Comparison of ENCODE assay signal across 9 cellular contexts in the genomic region with DNA sequence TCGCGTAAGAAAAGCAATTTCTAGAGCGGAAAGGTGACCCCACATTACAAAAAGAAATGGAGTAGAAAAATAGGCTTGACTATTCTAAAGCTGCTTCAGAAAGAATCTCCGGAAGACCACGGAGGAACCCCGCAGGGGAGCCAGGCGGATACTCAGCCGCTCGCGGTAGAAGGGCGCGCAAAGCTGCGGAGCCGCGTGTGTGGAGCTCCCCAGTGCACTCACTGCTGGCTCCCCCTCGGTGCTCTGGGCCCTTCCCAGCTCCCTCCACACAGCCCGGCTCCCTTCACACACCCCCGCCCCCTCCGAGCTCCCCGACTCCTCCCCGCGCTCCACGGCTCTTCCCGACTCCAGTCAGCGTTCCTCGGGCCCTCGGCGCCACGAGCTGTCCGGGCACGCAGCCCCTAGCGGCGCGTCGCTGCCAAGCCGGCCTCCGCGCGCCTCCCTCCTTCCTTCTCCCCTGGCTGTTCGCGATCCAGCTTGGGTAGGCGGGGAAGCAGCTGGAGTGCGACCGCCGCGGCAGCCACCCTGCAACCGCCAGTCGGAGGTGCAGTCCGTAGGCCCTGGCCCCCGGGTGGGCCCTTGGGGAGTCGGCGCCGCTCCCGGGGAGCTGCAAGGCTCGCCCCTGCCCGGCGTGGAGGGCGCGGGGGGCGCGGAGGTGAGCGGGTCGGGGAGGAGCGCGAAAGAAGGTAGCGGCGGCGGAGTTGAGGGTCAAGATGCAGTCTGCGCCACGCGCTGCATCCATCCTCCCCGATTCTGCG. TPM values are rescaled to one million over a fixed set of nuclear protein-coding genes. Genes with fewer than 3 reads are reported as not detected.
DNase-seq lines count a peak whose midpoint lies in the region; ATAC-seq, FAIRE-seq and TF ChIP-seq lines count a peak whose summit lies in the region.
"Had no signal": no experiment of that assay in that cellular context is flagged by ENCODE, and none has a peak within 500 bp of the region (broad histone marks: within the 10 kb centered on the region; RNA-seq: fewer than 3 reads in every experiment).

A gene (plus strand): TSS at position 350 of the 758 bp plus-strand sequence. CDS start 13,343 bp downstream, outside the sequence.

- peak within 1 kb of the TSS; percentile 71 for H3K9ac ChIP-seq in HUES64 (ENCODE audit: low read depth, low read length)

- peaks cover 41% of the 10 kb centered on the region for H3K4me1 ChIP-seq in HUES64 (ENCODE audit: insufficient read depth, low read length)
- peaks cover 4% of the 10 kb centered on the region for H3K4me1 ChIP-seq in RWPE2 (ENCODE audit: insufficient read depth, poor library complexity, severe bottlenecking)
- H3K4me1 ChIP-seq in small intestine (ENCODE audit: control insufficient read depth in 2 of 2, insufficient read depth in 1 of 2, low read depth in 1 of 2, low read length in 1 of 2), result peaks cover 0 to 2% of the 10 kb centered on the region in 2 donors

- TF ChIP-seq CTCF in RWPE2 (IDR thresholded peaks at IDR 0.05; ENCODE audit: poor library complexity, severe bottlenecking), result peak; percentile 73

- WGBS in HUES64, result under 1% methylated on average over 73 of the region's 73 CpGs
- 1 to 2% (median 2%) methylated on average over 45 to 73 of the region's 73 CpGs for WGBS in small intestine, 3 donors

- peak; percentile 90 for ATAC-seq in GM21576 (IDR thresholded peaks at IDR 0.05; ENCODE audit: unreplicated experiment)
- ATAC-seq in RWPE2 (ENCODE audit: low read depth), result peak; percentile 97

- DNase-seq in GM04503 (ENCODE audit: low read depth) (peak; percentile 64), RWPE2 (ENCODE audit: low spot score) (peak; percentile 85), cerebellum (ENCODE audit: low spot score) (peak; percentile 83), iris pigment epithelial cell (ENCODE audit: low read depth) (peak; percentile 88), small intestine (peak; percentile 90), GDM1 (lab: John Stamatoyannopoulos, UW) (no peak)
- DNase-seq: natural killer cell had no signal

- no peak for FAIRE-seq in small intestine (lab: Jason Lieb, UNC)

- no peaks in the 10 kb centered on the region for H3K9me3 ChIP-seq in HUES64 (ENCODE audit: insufficient read depth, low read depth, low read length)
- H3K9me3 ChIP-seq in RWPE2 (ENCODE audit: severe bottlenecking), result no peaks in the 10 kb centered on the region
- no peaks in the 10 kb centered on the region for H3K9me3 ChIP-seq in small intestine (ENCODE audit: control insufficient read depth, low read depth)

- H3K4me3 ChIP-seq in HUES64 (ENCODE audit: low read length) (peak within 1 kb of the TSS; percentile 79), RWPE2 (ENCODE audit: severe bottlenecking) (peak within 1 kb of the TSS; percentile 48), small intestine (ENCODE audit: low read depth in 1 of 2, low read length in 2 of 2) (peak within 1 kb of the TSS; percentile 43 to 70)

- no peaks in the 10 kb centered on the region for H3K36me3 ChIP-seq in HUES64 (ENCODE audit: insufficient read depth, low read length)
- H3K36me3 ChIP-seq in RWPE2 (ENCODE audit: low read depth), result no peaks in the 10 kb centered on the region
- no peaks in the 10 kb centered on the region for H3K36me3 ChIP-seq in small intestine (ENCODE audit: control insufficient read depth in 2 of 2, insufficient read depth in 2 of 2, low read length in 2 of 2)

- H3K27ac ChIP-seq in HUES64 (ENCODE audit: low read depth, low read length) (peak within 1 kb of the TSS; percentile 34; the same call in 1 of the 2 replicates), RWPE2 (ENCODE audit: poor library complexity, severe bottlenecking) (no peak within 1 kb of the TSS), small intestine (ENCODE audit: low read depth in 1 of 2, low read length in 1 of 2) (peak within 1 kb of the TSS; percentile 80 to 92)

- H3K27me3 ChIP-seq in HUES64 (ENCODE audit: insufficient read depth, low read length) (peaks cover 27% of the 10 kb centered on the region), RWPE2 (ENCODE audit: insufficient read depth, poor library complexity, severe bottlenecking) (no peaks in the 10 kb centered on the region), small intestine (ENCODE audit: control insufficient read depth in 2 of 2, insufficient read depth in 2 of 2, low read length in 2 of 2) (no peaks in the 10 kb centered on the region)

RNA-seq across cellular contexts. Expression of the gene that starts here (rescaled TPM):
- polyA plus RNA-seq in HUES64 (2013, experiment 1 of 2), result 3.8 TPM
- 4.6 TPM for polyA plus RNA-seq in HUES64 (2013, experiment 2 of 2)
- total RNA-seq in cerebellum, result 10.6 TPM
- 1 to 10 TPM; 2.2 to 6.8 (median 2.2) TPM for polyA plus RNA-seq in small intestine
